14 cellular contexts compared by ENCODE assay signal in the genomic region with DNA sequence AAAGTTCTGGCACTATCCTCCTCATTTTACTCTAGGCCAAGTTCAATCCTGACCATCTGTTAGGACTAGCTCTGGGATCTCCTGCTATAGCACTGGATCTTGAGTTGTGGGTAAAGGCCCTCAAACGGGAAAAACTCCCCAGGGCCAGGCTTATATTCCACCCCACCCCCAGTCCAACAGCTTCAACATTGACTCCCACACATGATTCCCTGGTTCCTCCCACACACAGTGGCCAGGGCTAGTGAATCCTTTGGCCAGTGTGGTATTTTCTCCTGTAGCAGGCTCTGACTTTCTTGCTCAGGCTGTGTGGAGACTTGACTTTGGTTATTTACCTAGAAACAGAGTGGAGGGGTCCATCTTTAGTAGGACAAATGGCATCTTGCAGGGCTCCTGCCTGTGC.
"Had no signal": no experiment of that assay in that cellular context is flagged by ENCODE, and none has a peak within 500 bp of the region (broad histone marks: within the 10 kb centered on the region; RNA-seq: fewer than 3 reads in every experiment).

No MANE protein-coding gene starts in this region.

- H3K27ac Mint-ChIP-seq: activated CD4-positive, alpha-beta T cell treated with anti-CD3 and anti-CD28 coated beads, Interleukin-2, amount 10 ng/mL, durations not matched to agents 7 days and 5 days; activated naive CD4-positive, alpha-beta T cell treated with anti-CD3 and anti-CD28 coated beads, Interleukin-2, amount 10 ng/mL, durations not matched to agents 7 days and 5 days; activated T-helper 2 cell treated with anti-CD3 and anti-CD28 coated beads, Interferon-gamma antibody, Interleukin-2, Interleukin-4, amounts not matched to agents 10 μg/mL and 5 μg/mL and 100 μg/mL, durations not matched to agents 14 hours and 24 hours and 36 hours; nephron had no signal

- H3K4me3 Mint-ChIP-seq: activated CD4-positive, alpha-beta T cell treated with anti-CD3 and anti-CD28 coated beads, Interleukin-2, amount 10 ng/mL, durations not matched to agents 7 days and 5 days; activated naive CD4-positive, alpha-beta T cell treated with anti-CD3 and anti-CD28 coated beads, Interleukin-2, amount 10 ng/mL, durations not matched to agents 7 days and 5 days; nephron; stimulated activated naive CD8-positive, alpha-beta T cell treated with anti-CD3 and anti-CD28 coated beads, Interleukin-15, Interleukin-2, amounts not matched to agents 100 ng/mL and 50 ng/mL, for 24 hours had no signal

- H3K36me3 Mint-ChIP-seq: activated naive CD4-positive, alpha-beta T cell treated with anti-CD3 and anti-CD28 coated beads, Interleukin-2, amount 10 ng/mL, durations not matched to agents 7 days and 5 days had no signal

- H3K36me3 ChIP-seq: cardiac muscle cell, spleen, suprapubic skin had no signal

- DNase-seq: activated CD4-positive, alpha-beta T cell treated with anti-CD3 and anti-CD28 coated beads, Interleukin-2, amount 10 ng/mL, durations not matched to agents 7 days and 5 days; activated naive CD4-positive, alpha-beta T cell treated with anti-CD3 and anti-CD28 coated beads, Interleukin-2, amount 10 ng/mL, durations not matched to agents 7 days and 5 days; kidney glomerular epithelial cell; left ventricle myocardium superior; mesenchymal stem cell; psoas muscle; spleen; SW 1271 had no signal

- H3K4me1 Mint-ChIP-seq: activated naive CD4-positive, alpha-beta T cell treated with anti-CD3 and anti-CD28 coated beads, Interleukin-2, amount 10 ng/mL, durations not matched to agents 7 days and 5 days; nephron had no signal

- H3K27me3 ChIP-seq: suprapubic skin had no signal

- H3K9me3 Mint-ChIP-seq: activated CD4-positive, alpha-beta T cell treated with anti-CD3 and anti-CD28 coated beads, Interleukin-2, amount 10 ng/mL, durations not matched to agents 7 days and 5 days; activated naive CD4-positive, alpha-beta T cell treated with anti-CD3 and anti-CD28 coated beads, Interleukin-2, amount 10 ng/mL, durations not matched to agents 7 days and 5 days; activated T-helper 2 cell treated with anti-CD3 and anti-CD28 coated beads, Interferon-gamma antibody, Interleukin-2, Interleukin-4, amounts not matched to agents 10 μg/mL and 5 μg/mL and 100 μg/mL, durations not matched to agents 14 hours and 24 hours and 36 hours; nephron; stimulated activated naive CD8-positive, alpha-beta T cell treated with anti-CD3 and anti-CD28 coated beads, Interleukin-15, Interleukin-2, amounts not matched to agents 100 ng/mL and 50 ng/mL, for 24 hours had no signal

- H3K27me3 Mint-ChIP-seq: stimulated activated naive CD8-positive, alpha-beta T cell treated with anti-CD3 and anti-CD28 coated beads, Interleukin-15, Interleukin-2, amounts not matched to agents 100 ng/mL and 50 ng/mL, for 24 hours had no signal

- H3K27ac ChIP-seq: cardiac muscle cell, psoas muscle, spleen, suprapubic skin had no signal

- ATAC-seq: left ventricle myocardium superior, psoas muscle, sciatic nerve had no signal

- H3K9me3 ChIP-seq: psoas muscle, spleen, suprapubic skin had no signal

- H3K4me3 ChIP-seq: cardiac muscle cell, psoas muscle, spleen, suprapubic skin had no signal
